In genomic region chr15:75673426-75674247, GRCh38 we compare ENCODE assay signal across 9 cellular contexts. TPM values are rescaled to one million over a fixed set of nuclear protein-coding genes. Genes with fewer than 3 reads are reported as not detected.
A peak's percentile ranks its signal among the peaks of the same experiment; 100 is the strongest.
DNase-seq lines count a peak whose midpoint lies in the region; ATAC-seq and TF ChIP-seq lines count a peak whose summit lies in the region.
"Had no signal": no experiment of that assay in that cellular context is flagged by ENCODE, and none has a peak within 500 bp of the region (broad histone marks: within the 10 kb centered on the region; RNA-seq: fewer than 3 reads in every experiment).

No MANE protein-coding gene starts in this region.

- WGBS in gastroesophageal sphincter (ENCODE audit: low coverage in 1 of 2), 2 donors = 64 to 80% methylated on average over 1 to 2 of the region's 10 CpGs

- H3K4me3 ChIP-seq in SK-N-MC (no peak overlapping the region), gastroesophageal sphincter (no peak overlapping the region), parathyroid adenoma (ENCODE audit: low read depth, low read length) (no peak overlapping the region)

- H3K4me1 ChIP-seq in gastroesophageal sphincter = peaks cover 0 to 71% (median 31%) of the 10 kb centered on the region in 3 donors
- H3K4me1 ChIP-seq in parathyroid adenoma = peaks cover 7% of the 10 kb centered on the region

- peak overlapping the region; percentile 54 for H2AFZ ChIP-seq in parathyroid adenoma

- H3K9ac ChIP-seq in SK-N-MC (ENCODE audit: insufficient read length) (no peak overlapping the region), parathyroid adenoma (no peak overlapping the region)

- no peak overlapping the region for H3K4me3 Mint-ChIP-seq in CD14-positive monocyte

- H3K27ac ChIP-seq in SK-N-MC = peak overlapping the region; percentile 73
- H3K27ac ChIP-seq in gastroesophageal sphincter = peak overlapping the region; percentile 11 to 87 (median 86)
- H3K27ac ChIP-seq in parathyroid adenoma = no peak overlapping the region
- H3K27ac ChIP-seq: neutrophil had no signal

- H3K27ac Mint-ChIP-seq in CD14-positive monocyte = no peak overlapping the region

- H3K9me3 Mint-ChIP-seq in CD14-positive monocyte = no peaks in the 10 kb centered on the region

- no peak for TF ChIP-seq POLR2A in gastroesophageal sphincter (IDR thresholded peaks at IDR 0.05)

- H3K9me3 ChIP-seq in SK-N-MC (ENCODE audit: low read depth, low read length) (no peaks in the 10 kb centered on the region), gastroesophageal sphincter (no peaks in the 10 kb centered on the region), parathyroid adenoma (ENCODE audit: control insufficient read depth, low read length) (no peaks in the 10 kb centered on the region)
- H3K9me3 ChIP-seq: neutrophil had no signal

- TF ChIP-seq CTCF in gastroesophageal sphincter (IDR thresholded peaks at IDR 0.05) = no peak
- no peak for TF ChIP-seq CTCF in parathyroid adenoma (IDR thresholded peaks at IDR 0.05)
- TF ChIP-seq CTCF in CD14-positive monocyte (IDR thresholded peaks at IDR 0.05) = no peak

- no peaks in the 10 kb centered on the region for H3K4me1 Mint-ChIP-seq in CD14-positive monocyte

- peaks cover 1 to 2% (median 2%) of the 10 kb centered on the region in 3 donors for H3K27me3 Mint-ChIP-seq in CD14-positive monocyte (ENCODE audit: low read depth in 3 of 3)

- H3K27me3 ChIP-seq in gastroesophageal sphincter (no peaks in the 10 kb centered on the region), parathyroid adenoma (ENCODE audit: control insufficient read depth, insufficient read depth, low read length) (no peaks in the 10 kb centered on the region)
- H3K27me3 ChIP-seq: neutrophil had no signal

- H3K4me2 ChIP-seq in parathyroid adenoma (ENCODE audit: low read length) = no peak overlapping the region

- DNase-seq in AG20443 (ENCODE audit: low spot score) = peak; percentile 88
- no peak for DNase-seq in SK-N-MC (ENCODE audit: low read depth, low spot score)
- no peak for DNase-seq in NCI-H2081 (lab: John Stamatoyannopoulos, UW)
- DNase-seq in CD14-positive monocyte (ENCODE audit: low spot score) = no peak
- DNase-seq in globus pallidus (ENCODE audit: low spot score) = no peak

- ATAC-seq in gastroesophageal sphincter (peak; percentile 82), HG02759 (IDR thresholded peaks at IDR 0.05; ENCODE audit: unreplicated experiment) (no peak)

- no peak for TF ChIP-seq EP300 in gastroesophageal sphincter (IDR thresholded peaks at IDR 0.05)

- no peaks in the 10 kb centered on the region for H3K79me2 ChIP-seq in parathyroid adenoma

- H3K36me3 ChIP-seq in SK-N-MC (ENCODE audit: insufficient read depth, low read length) = no peaks in the 10 kb centered on the region
- peaks cover 0 to 43% of the 10 kb centered on the region in 2 donors for H3K36me3 ChIP-seq in gastroesophageal sphincter
- H3K36me3 ChIP-seq in parathyroid adenoma (ENCODE audit: control insufficient read depth, insufficient read depth, low read length) = no peaks in the 10 kb centered on the region
- H3K36me3 ChIP-seq: neutrophil had no signal

- intact Hi-C loops in CD14-positive monocyte (cut with micrococcal nuclease) = no loop called here

- no peaks in the 10 kb centered on the region for H3K36me3 Mint-ChIP-seq in CD14-positive monocyte

RNA-seq across cellular contexts. Expression of gene SNX33, which starts 25.9 kb away (rescaled TPM):
- 10 to 100 TPM; 32.8 to 51.5 (median 41.2) TPM for total RNA-seq in gastroesophageal sphincter
- 1 to 10 TPM; 2.4 TPM for polyA plus RNA-seq in CD14-positive monocyte

RNA-seq across cellular contexts. Expression of gene IMP3, which starts 33.6 kb away (rescaled TPM):
- total RNA-seq in gastroesophageal sphincter = 10 to 100 TPM; 72.8 to 94.9 (median 85.5) TPM
- 100 to 1,000 TPM in 1 of 2 donors, 10 to 100 TPM in 1; 99.3 to 119 TPM for polyA plus RNA-seq in CD14-positive monocyte

RNA-seq across cellular contexts. Expression of gene CSPG4, which starts 39.0 kb away (rescaled TPM):
- total RNA-seq in gastroesophageal sphincter = 100 to 1,000 TPM in 3 of 4 donors, 10 to 100 TPM in 1; 98.7 to 396 (median 151) TPM
- not detected for polyA plus RNA-seq in CD14-positive monocyte

RNA-seq across cellular contexts. Expression of gene SNUPN, which starts 48.1 kb away (rescaled TPM):
- total RNA-seq in gastroesophageal sphincter = 10 to 100 TPM; 18.6 to 27.3 (median 21.0) TPM
- 10 to 100 TPM; 29.3 to 31.8 TPM for polyA plus RNA-seq in CD14-positive monocyte
